In the genomic region with DNA sequence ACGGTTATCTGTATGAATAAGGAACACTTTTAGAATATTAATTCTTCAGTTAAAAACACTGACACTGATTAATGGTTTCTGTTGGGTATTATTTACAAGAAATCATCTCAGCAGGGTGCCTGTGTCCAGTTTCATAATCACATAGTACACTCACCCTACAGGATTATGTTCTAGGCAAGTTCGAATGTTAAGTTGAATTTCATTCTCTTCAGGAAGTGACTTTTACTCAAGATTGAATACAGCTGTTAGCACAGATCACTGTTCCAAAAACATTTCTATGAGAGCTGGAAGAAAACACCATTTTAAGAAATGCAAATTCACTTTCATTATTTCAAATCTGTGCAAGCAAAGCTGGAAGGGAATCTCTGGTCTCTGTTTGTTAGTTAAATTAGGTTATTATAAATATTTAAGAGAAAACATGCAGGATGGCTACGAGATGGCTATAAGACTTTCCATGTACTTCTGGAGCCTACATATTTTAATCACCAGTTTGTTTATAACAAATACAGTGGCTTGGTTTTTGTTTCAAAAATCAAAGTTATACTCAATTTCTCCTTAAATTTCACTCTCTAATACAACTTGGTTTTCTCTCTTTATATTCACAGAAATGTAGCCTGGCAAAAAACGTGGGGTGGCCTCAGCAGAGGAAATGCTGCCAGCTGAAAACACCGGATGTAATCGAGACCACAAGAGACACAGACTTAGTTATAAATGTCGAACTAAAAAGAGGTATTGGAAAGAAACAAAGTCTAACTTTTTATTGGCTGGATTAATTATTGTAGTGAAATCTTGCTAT, we compare ENCODE assay signal across 8 cellular contexts.
DNase-seq lines count a peak whose midpoint lies in the region; ATAC-seq and TF ChIP-seq lines count a peak whose summit lies in the region.

No MANE protein-coding gene starts in this region.

- DNase-seq in CD8-positive, alpha-beta memory T cell, result peak; percentile 24 to 73 (median 61)
- peak; percentile 84 for DNase-seq in NB4 (ENCODE audit: low read depth)
- peak; percentile 80 for DNase-seq in activated effector memory CD4-positive, alpha-beta T cell treated with anti-CD3 and anti-CD28 coated beads, Interleukin-2, amount 50 U/mL, for 16 hours
- no peak for DNase-seq in right atrium auricular region (ENCODE audit: low spot score)
- DNase-seq in stimulated activated naive CD8-positive, alpha-beta T cell treated with anti-CD3 and anti-CD28 coated beads, Interleukin-15, amount 100 ng/mL, for 72 hours, result peak in 1 of 2 donors; percentile 39
- DNase-seq in mesendoderm, result no peak

- no peaks in the 10 kb centered on the region for H3K9me3 ChIP-seq in CD8-positive, alpha-beta memory T cell (ENCODE audit: low read length)
- peaks cover 0 to 8% of the 10 kb centered on the region in 2 donors for H3K9me3 ChIP-seq in right atrium auricular region

- H3K56ac ChIP-seq in mesendoderm (ENCODE audit: low read length), result no peak overlapping the region

- no peaks in the 10 kb centered on the region for H3K27me3 ChIP-seq in CD8-positive, alpha-beta memory T cell (ENCODE audit: insufficient read depth, low read length, poor library complexity, severe bottlenecking)
- no peaks in the 10 kb centered on the region for H3K27me3 ChIP-seq in right atrium auricular region
- H3K27me3 ChIP-seq in mesendoderm (ENCODE audit: insufficient read depth, low read length, poor library complexity), result no peaks in the 10 kb centered on the region

- H2BK15ac ChIP-seq in mesendoderm (replicated peaks; ENCODE audit: low read depth), result no peak overlapping the region

- H3K36me3 ChIP-seq in CD8-positive, alpha-beta memory T cell (ENCODE audit: insufficient read depth, low read length), result no peaks in the 10 kb centered on the region
- H3K36me3 ChIP-seq in right atrium auricular region (no peaks in the 10 kb centered on the region), mesendoderm (ENCODE audit: control insufficient read depth, insufficient read depth, low read length) (no peaks in the 10 kb centered on the region)

- CTCF ChIA-PET in CD8-positive, alpha-beta memory T cell (lab: Charles Lee), result interaction anchor here (0.8 to 3.6 kb wide), 9 partner anchors 15 to 91 kb away, joined by 3 to 25 read pairs (median 3); a partner anchor contains a TSS

- no peak overlapping the region for H4K5ac ChIP-seq in mesendoderm (ENCODE audit: low read length)

- H3K36me3 Mint-ChIP-seq in CD8-positive, alpha-beta memory T cell, result peaks cover 2 to 10% (median 5%) of the 10 kb centered on the region in 3 donors

- H2AK5ac ChIP-seq in mesendoderm (ENCODE audit: low read length), result no peak overlapping the region

- H3K4me1 ChIP-seq in CD8-positive, alpha-beta memory T cell (ENCODE audit: insufficient read depth, low read length), result peaks cover 36% of the 10 kb centered on the region
- H3K4me1 ChIP-seq in right atrium auricular region (peaks cover 0 to 54% of the 10 kb centered on the region in 2 donors), mesendoderm (ENCODE audit: control insufficient read depth, low read depth, low read length) (no peaks in the 10 kb centered on the region)

- no peak overlapping the region for H4K8ac ChIP-seq in mesendoderm (ENCODE audit: low read depth, low read length)

- peak overlapping the region; percentile 68 to 96 (median 88) for H3K27ac Mint-ChIP-seq in CD8-positive, alpha-beta memory T cell
- H3K27ac Mint-ChIP-seq in stimulated activated naive CD8-positive, alpha-beta T cell treated with anti-CD3 and anti-CD28 coated beads, Interleukin-15, amount 100 ng/mL, for 72 hours, result peak overlapping the region; percentile 89 to 98

- ATAC-seq in GM21825 (IDR thresholded peaks at IDR 0.05; ENCODE audit: unreplicated experiment) (peak; percentile 72), GM21360 (IDR thresholded peaks at IDR 0.05; ENCODE audit: unreplicated experiment) (no peak)
- peak; percentile 78 for ATAC-seq in stimulated activated naive CD8-positive, alpha-beta T cell treated with anti-CD3 and anti-CD28 coated beads, Interleukin-15, amount 100 ng/mL, for 72 hours

- H2BK120ac ChIP-seq in mesendoderm (ENCODE audit: low read depth, low read length), result no peak overlapping the region

- H3K4me1 Mint-ChIP-seq in CD8-positive, alpha-beta memory T cell, result peaks cover 56 to 86% (median 76%) of the 10 kb centered on the region in 3 donors
- peaks cover 61% of the 10 kb centered on the region for H3K4me1 Mint-ChIP-seq in stimulated activated naive CD8-positive, alpha-beta T cell treated with anti-CD3 and anti-CD28 coated beads, Interleukin-15, amount 100 ng/mL, for 72 hours

- peak overlapping the region; percentile 49 to 85 (median 79) for H3K4me3 Mint-ChIP-seq in CD8-positive, alpha-beta memory T cell
- peak overlapping the region; percentile 78 to 81 for H3K4me3 Mint-ChIP-seq in stimulated activated naive CD8-positive, alpha-beta T cell treated with anti-CD3 and anti-CD28 coated beads, Interleukin-15, amount 100 ng/mL, for 72 hours

- peaks cover 3% of the 10 kb centered on the region for H3K79me2 ChIP-seq in mesendoderm (ENCODE audit: control insufficient read depth, insufficient read depth, low read length)

- POLR2A ChIA-PET in CD8-positive, alpha-beta memory T cell (lab: Charles Lee), result interaction anchor here (0.9 to 3.5 kb wide), 6 partner anchors 16 to 64 kb away, joined by 3 to 20 read pairs (median 6); no protein-coding TSS in a partner anchor

- no peak overlapping the region for H2BK5ac ChIP-seq in mesendoderm (ENCODE audit: low read length)

- no peak overlapping the region for H3K27ac ChIP-seq in CD8-positive, alpha-beta memory T cell (ENCODE audit: low read depth, low read length)
- peak overlapping the region; percentile 63 for H3K27ac ChIP-seq in right atrium auricular region
- no peak overlapping the region for H3K27ac ChIP-seq in mesendoderm (ENCODE audit: low read depth, low read length)

- no CpG with 5 or more reads among the region's 7 CpGs for WGBS in mesendoderm (ENCODE audit: extremely low coverage, insufficient coverage, low lambda C conversion rate)

- H3K18ac ChIP-seq in mesendoderm (ENCODE audit: low read length), result no peak overlapping the region

- H3K9ac ChIP-seq in mesendoderm (ENCODE audit: low read length), result no peak overlapping the region

- H3K4me3 ChIP-seq in CD8-positive, alpha-beta memory T cell (ENCODE audit: low read length), result peak overlapping the region; percentile 38
- H3K4me3 ChIP-seq in NB4 (ENCODE audit: low read depth, low read length) (peak overlapping the region; percentile 40), right atrium auricular region (peak overlapping the region in 1 of 2 donors; percentile 25), mesendoderm (ENCODE audit: low read length) (no peak overlapping the region)

- H3K4me2 ChIP-seq in mesendoderm (ENCODE audit: low read length), result no peak overlapping the region

- H3K4ac ChIP-seq in mesendoderm (ENCODE audit: low read depth, low read length), result no peak overlapping the region

- H3K23ac ChIP-seq in mesendoderm (ENCODE audit: low read length), result no peak overlapping the region

- H3K9me3 Mint-ChIP-seq in CD8-positive, alpha-beta memory T cell, result peaks cover 0 to 13% (median 3%) of the 10 kb centered on the region in 5 donors
- peaks cover 11 to 14% of the 10 kb centered on the region in 2 donors for H3K9me3 Mint-ChIP-seq in stimulated activated naive CD8-positive, alpha-beta T cell treated with anti-CD3 and anti-CD28 coated beads, Interleukin-15, amount 100 ng/mL, for 72 hours

- H3K27me3 Mint-ChIP-seq in CD8-positive, alpha-beta memory T cell, result no peaks in the 10 kb centered on the region
- no peaks in the 10 kb centered on the region for H3K27me3 Mint-ChIP-seq in stimulated activated naive CD8-positive, alpha-beta T cell treated with anti-CD3 and anti-CD28 coated beads, Interleukin-15, amount 100 ng/mL, for 72 hours

- no peak for TF ChIP-seq CTCF in NB4 (IDR thresholded peaks at IDR 0.05; ENCODE audit: low read depth, low read length)
- TF ChIP-seq CTCF in right atrium auricular region (IDR thresholded peaks at IDR 0.05), result no peak

- H3K79me1 ChIP-seq in mesendoderm (ENCODE audit: low read length), result peaks cover 7% of the 10 kb centered on the region

- no peak for TF ChIP-seq POLR2A in NB4 (IDR thresholded peaks at IDR 0.05; ENCODE audit: extremely low read depth, insufficient read length)

Comparison
In these comparisons a context has a peak if more than half of its experiments do, and no peak if none do; other contexts are left out.
1. DNase-seq: peak in CD8-positive, alpha-beta memory T cell (5 of 5), NB4 (single experiment) and activated effector memory CD4-positive, alpha-beta T cell treated with anti-CD3 and anti-CD28 coated beads, Interleukin-2, amount 50 U/mL, for 16 hours (single experiment); none in right atrium auricular region (single experiment) and mesendoderm (single experiment).
2. H3K27ac ChIP-seq: peak in right atrium auricular region (2 of 2); none in CD8-positive, alpha-beta memory T cell (single experiment) and mesendoderm (single experiment).